Comparison of ENCODE assay signal across 10 cellular contexts in genomic region chr2:20185176-20186022, GRCh38. TPM values are rescaled to one million over a fixed set of nuclear protein-coding genes. Genes with fewer than 3 reads are reported as not detected.
DNase-seq lines count a peak whose midpoint lies in the region; ATAC-seq, FAIRE-seq and TF ChIP-seq lines count a peak whose summit lies in the region.
"Had no signal": no experiment of that assay in that cellular context is flagged by ENCODE, and none has a peak within 500 bp of the region (broad histone marks: within the 10 kb centered on the region; RNA-seq: fewer than 3 reads in every experiment).

No MANE protein-coding gene starts in this region.

- H4K20me1 ChIP-seq in HepG2 (ENCODE audit: insufficient read depth, low read length): no peaks in the 10 kb centered on the region

- H3K27me3 Mint-ChIP-seq in WTC11 (ENCODE audit: low read depth): no peaks in the 10 kb centered on the region

- H3K4me1 ChIP-seq in HepG2 (ENCODE audit: insufficient read depth, low read length) (peaks cover 96% of the 10 kb centered on the region), upper lobe of left lung (peaks cover 22 to 68% (median 51%) of the 10 kb centered on the region in 4 donors)

- no peak overlapping the region for H2AFZ ChIP-seq in HepG2 (ENCODE audit: low read length)

- in situ Hi-C loops in HepG2 (cut with HindIII; ENCODE audit: extremely low pct_ligation_motif_present, low pct_unique_long_range_greater_than_20kb): loop anchor here (5.0 kb wide), 1 partner anchor 37 kb away; no protein-coding TSS in a partner anchor

- peak overlapping the region; percentile 52 for H3K27ac ChIP-seq in HepG2 (ENCODE audit: extremely low read length, insufficient read depth, low read length)
- peak overlapping the region; percentile 74 to 95 (median 84) for H3K27ac ChIP-seq in upper lobe of left lung

- CTCF ChIA-PET in WTC11 (lab: Charles Lee) (interaction anchor here (0.7 to 2.4 kb wide), 7 partner anchors 11 to 86 kb away, joined by 3 to 6 read pairs (median 5); partner anchors contain the start of gene SDC1), HepG2 (lab: Yijun Ruan, JAX; ENCODE audit: low intra/inter-chr PET ratio, low total read pairs) (no interaction called here)

- H3K9me3 Mint-ChIP-seq in WTC11: no peaks in the 10 kb centered on the region

- TF ChIP-seq CTCF in WTC11 (IDR thresholded peaks at IDR 0.05): no peak
- TF ChIP-seq CTCF in HepG2 (CRISPR knock-in tag; IDR thresholded peaks at IDR 0.05): no peak
- no peak for TF ChIP-seq CTCF in upper lobe of left lung (IDR thresholded peaks at IDR 0.05)

- DNase-seq in NCI-H146 (lab: John Stamatoyannopoulos, UW) (peak; percentile 80), NCI-H146 treated with DMSO at 0.1 percent for 48 hours (lab: John Stamatoyannopoulos, UW; ENCODE audit: unreplicated experiment) (no peak), WTC11 (ENCODE audit: low spot score) (no peak), HepG2 (ENCODE audit: low spot score) (no peak), upper lobe of left lung (peak in 1 of 2 donors; percentile 75), NCI-H1092 treated with DMSO at 0.1 percent for 48 hours (lab: John Stamatoyannopoulos, UW) (no peak)
- no peak for DNase-seq in activated effector memory CD4-positive, alpha-beta T cell treated with anti-CD3 and anti-CD28 coated beads, Interleukin-2, amount 50 U/mL, for 16 hours
- DNase-seq: 8988T; activated CD4-positive, alpha-beta T cell treated with anti-CD3 and anti-CD28 coated beads, Interleukin-2, amount 50 U/mL, for 4 hours had no signal

- ATAC-seq in WTC11 (peak; percentile 12), HepG2 (peak; percentile 4), upper lobe of left lung (ENCODE audit: low FRiP score in 2 of 2) (peak; percentile 39 to 57), GM21529 (IDR thresholded peaks at IDR 0.05; ENCODE audit: unreplicated experiment) (no peak)

- 65% methylated on average over 18 of the region's 18 CpGs for WGBS in HepG2 (ENCODE audit: low lambda C conversion rate)
- WGBS in upper lobe of left lung, 2 donors: 48 to 68% methylated on average over 10 to 18 of the region's 18 CpGs

- H3K36me3 Mint-ChIP-seq in WTC11: no peaks in the 10 kb centered on the region

- no peaks in the 10 kb centered on the region for H3K36me3 ChIP-seq in HepG2 (replicated peaks in 1 of 2; ENCODE audit: control insufficient read depth in 1 of 2, insufficient read depth in 2 of 2, low read length in 2 of 2)
- no peaks in the 10 kb centered on the region for H3K36me3 ChIP-seq in upper lobe of left lung

- H3K9ac ChIP-seq in HepG2 (ENCODE audit: insufficient read depth, low read depth, low read length): peak overlapping the region; percentile 62

- no peaks in the 10 kb centered on the region for H3K79me2 ChIP-seq in HepG2 (ENCODE audit: insufficient read depth, low read length)

- H3K4me3 Mint-ChIP-seq in WTC11: no peak overlapping the region

- TF ChIP-seq POLR2A in HepG2 (IDR thresholded peaks at IDR 0.05; ENCODE audit: insufficient read depth in 1 of 2, low read depth in 2 of 2, low read length in 2 of 2): no peak
- peak in 1 of 4 donors; percentile 62 for TF ChIP-seq POLR2A in upper lobe of left lung (IDR thresholded peaks at IDR 0.05)

- H3K27me3 ChIP-seq in HepG2 (ENCODE audit: control insufficient read depth in 1 of 2, insufficient read depth in 2 of 2, low read length in 2 of 2): no peaks in the 10 kb centered on the region
- no peaks in the 10 kb centered on the region for H3K27me3 ChIP-seq in upper lobe of left lung

- H3K27ac Mint-ChIP-seq in WTC11: no peak overlapping the region

- BruUV-seq in HepG2 (replicated peaks; lab: Mats Ljungman, UMichigan): no TSS peak

- H3K4me3 ChIP-seq in HepG2 (replicated peaks in 1 of 3; ENCODE audit: insufficient read depth in 1 of 3, low read depth in 2 of 3, low read length in 3 of 3): peak overlapping the region in 2 of 3 experiments; percentile 41 to 67; a peak in 3 of 6 replicates
- no peak overlapping the region for H3K4me3 ChIP-seq in upper lobe of left lung

- intact Hi-C loops in HepG2 (cut with micrococcal nuclease; ENCODE audit: unreplicated experiment): no loop called here

- peak overlapping the region; percentile 82 for H3K4me2 ChIP-seq in HepG2 (ENCODE audit: low read depth, low read length)

- peaks cover 36% of the 10 kb centered on the region for H3K4me1 Mint-ChIP-seq in WTC11

- FAIRE-seq in HepG2 (lab: Jason Lieb, UNC): no peak

- POLR2A ChIA-PET in WTC11 (lab: Charles Lee) (interaction anchor here (0.9 kb wide), 1 partner anchor 40 kb away, joined by 4 read pairs; the partner anchor contains the start of gene SDC1), HepG2 (lab: Yijun Ruan, JAX) (interaction anchor here (0.6 to 6.0 kb wide), 6 partner anchors 10 to 80 kb away, joined by 3 to 73 read pairs (median 4); partner anchors contain the start of gene SDC1)

- no peak for TF ChIP-seq RAD21 in HepG2 (CRISPR knock-in tag; IDR thresholded peaks at IDR 0.05)

- no peaks in the 10 kb centered on the region for H3K9me3 ChIP-seq in HepG2 (ENCODE audit: low read length)
- no peaks in the 10 kb centered on the region for H3K9me3 ChIP-seq in upper lobe of left lung

- TF ChIP-seq EP300 in HepG2 (IDR thresholded peaks at IDR 0.05; ENCODE audit: low read depth in 2 of 2, low read length in 2 of 2): no peak
- TF ChIP-seq EP300 in HepG2 (CRISPR knock-in tag; IDR thresholded peaks at IDR 0.05; ENCODE audit: borderline replicate concordance): no peak
- no peak for TF ChIP-seq EP300 in upper lobe of left lung (IDR thresholded peaks at IDR 0.05)

TF ChIP-seq in WTC11, 78 proteins besides CTCF, POLR2A, EP300 and RAD21 (continues in another document):
- TF ChIP-seq ZNF423 (CRISPR knock-in tag; IDR thresholded peaks at IDR 0.05) (peak; percentile 75), RORB (CRISPR knock-in tag; IDR thresholded peaks at IDR 0.05) (no peak), CBFB (CRISPR knock-in tag; IDR thresholded peaks at IDR 0.05; ENCODE audit: low read depth) (no peak), NR2C2 (CRISPR knock-in tag; IDR thresholded peaks at IDR 0.05) (no peak), ZNF219 (CRISPR knock-in tag; IDR thresholded peaks at IDR 0.05; ENCODE audit: borderline replicate concordance) (no peak), ZNF232 (CRISPR knock-in tag; IDR thresholded peaks at IDR 0.05) (no peak), NR1H2 (CRISPR knock-in tag; IDR thresholded peaks at IDR 0.05) (no peak), ZBTB21 (CRISPR knock-in tag; IDR thresholded peaks at IDR 0.05; ENCODE audit: borderline replicate concordance) (no peak)

TF ChIP-seq in HepG2, 621 proteins besides CTCF, POLR2A, EP300 and RAD21 (continues in another document):
- no peak for TF ChIP-seq ZNF850 (CRISPR knock-in tag; conservative IDR thresholded peaks at IDR 0.05)
- 0 out of 2 replicates have a peak, but pooled peaks have one; percentile 26 for TF ChIP-seq ATF5 (CRISPR knock-in tag; IDR thresholded peaks at IDR 0.05; ENCODE audit: low read depth)
- TF ChIP-seq ARHGAP35 (CRISPR knock-in tag; IDR thresholded peaks at IDR 0.05; ENCODE audit: borderline replicate concordance): no peak
- TF ChIP-seq THAP8 (CRISPR knock-in tag; IDR thresholded peaks at IDR 0.05; ENCODE audit: borderline replicate concordance): no peak

RNA-seq across cellular contexts. Expression of gene SDC1, which starts 39.5 kb away (rescaled TPM):
- total RNA-seq in WTC11 (2021) (47.3 to 52.6 TPM (median 52.6 TPM) in 3 replicates), HepG2 (2016; rRNA removed; fragmentation: Illumina TruSeq; extraction: Trizol) (47.5 and 119 TPM in 2 replicates), upper lobe of left lung (100 to 1,000 TPM in 5 of 6 donors, 10 to 100 TPM in 1; 74.4 to 213 (median 154) TPM)
- total RNA-seq in HepG2 (2016; cell fraction: cytosol; rRNA removed; fragmentation: Illumina TruSeq; extraction: Trizol; ENCODE audit: low read depth): 9.3 and 11.1 TPM in 2 replicates
- total RNA-seq in HepG2 (2016; cell fraction: insoluble cytoplasmic fraction; rRNA removed; fragmentation: Illumina TruSeq; extraction: Trizol): 45.4 and 119 TPM in 2 replicates
- 27.4 and 30.5 TPM in 2 replicates for total RNA-seq in HepG2 (2016; cell fraction: membrane; rRNA removed; fragmentation: Illumina TruSeq; extraction: Trizol)
- 90.3 and 111 TPM in 2 replicates for total RNA-seq in HepG2 (2016; cell fraction: nucleus; rRNA removed; fragmentation: Illumina TruSeq; extraction: Trizol)
- 108 and 113 TPM in 2 replicates for polyA plus RNA-seq in HepG2 (2011; rRNA removed)
- 78.7 and 130 TPM in 2 replicates for polyA plus RNA-seq in HepG2 (2011; cell fraction: cytosol; rRNA removed)
- polyA plus RNA-seq in HepG2 (2011; cell fraction: nucleus; rRNA removed): 66.7 and 76.2 TPM in 2 replicates
- polyA plus RNA-seq in HepG2 (2012): 44.8 and 48.6 TPM in 2 replicates
- polyA plus RNA-seq in HepG2 (2016; cell fraction: cytosol; fragmentation: Illumina TruSeq; extraction: Trizol; ENCODE audit: low read depth): 8.7 TPM in 2 replicates
- 49.7 and 54.3 TPM in 2 replicates for polyA plus RNA-seq in HepG2 (2016; cell fraction: insoluble cytoplasmic fraction; fragmentation: Illumina TruSeq; extraction: Trizol; ENCODE audit: low read depth)
- polyA plus RNA-seq in HepG2 (2016; cell fraction: membrane; fragmentation: Illumina TruSeq; extraction: Trizol; ENCODE audit: low read depth): 17.8 and 18.0 TPM in 2 replicates
- polyA plus RNA-seq in HepG2 (2016; cell fraction: nucleus; fragmentation: Illumina TruSeq; extraction: Trizol; ENCODE audit: insufficient read depth, low read depth): 156 and 173 TPM in 2 replicates
- polyA minus RNA-seq in HepG2 (2011; rRNA and poly(A)+ RNA removed; ENCODE audit: low replicate concordance): 13.0 and 159 TPM in 2 replicates
- 69.2 and 73.2 TPM in 2 replicates for polyA minus RNA-seq in HepG2 (2011; cell fraction: cytosol; rRNA and poly(A)+ RNA removed)
- 14.8 and 16.3 TPM in 2 replicates for polyA minus RNA-seq in HepG2 (2011; cell fraction: nucleus; rRNA and poly(A)+ RNA removed)

Comparison
In these comparisons a context has a peak if more than half of its experiments do, and no peak if none do; other contexts are left out.
1. H3K4me3 ChIP-seq: peak in HepG2 (2 of 3); none in upper lobe of left lung (0 of 4).